ENCODE assay signal across 1 cellular context in genomic region chr11:8266246-8267241, GRCh38.
A peak's percentile ranks its signal among the peaks of the same experiment; 100 is the strongest.
TF ChIP-seq lines count a peak whose summit lies in the region.

No MANE protein-coding gene starts in this region.

TF ChIP-seq in H1, 55 proteins besides CTCF, POLR2A, EP300 and RAD21:
- TF ChIP-seq MAFK (IDR thresholded peaks at IDR 0.05; ENCODE audit: low read depth, low read length) = peak; percentile 25; the same call in 1 of the 2 replicates
- no peak for TF ChIP-seq RFX5 (IDR thresholded peaks at IDR 0.05; ENCODE audit: borderline replicate concordance, low read depth, low read length)
- no peak for TF ChIP-seq CHD2 (IDR thresholded peaks at IDR 0.05; ENCODE audit: low read length)
